35 cellular contexts compared by ENCODE assay signal in the genomic region with DNA sequence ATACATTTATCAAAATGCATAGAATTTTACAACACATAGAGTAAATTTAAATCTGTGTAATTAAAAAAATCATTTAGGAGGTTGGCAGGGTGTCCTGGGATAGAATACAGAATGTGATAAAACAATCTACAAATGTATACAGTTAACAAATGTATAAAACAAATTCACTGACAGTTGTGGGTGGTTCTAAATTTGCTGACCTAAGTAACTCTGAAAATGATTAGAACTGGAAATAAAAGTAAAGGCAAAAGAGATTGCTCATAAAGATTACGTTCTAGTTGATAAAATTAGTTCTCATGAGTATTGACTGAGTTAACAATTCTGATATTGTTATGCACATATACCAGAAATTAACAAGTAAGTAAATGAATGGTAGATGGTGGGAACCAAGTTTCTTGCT.
DNase-seq lines count a peak whose midpoint lies in the region; ATAC-seq, FAIRE-seq and TF ChIP-seq lines count a peak whose summit lies in the region.
"Had no signal": no experiment of that assay in that cellular context is flagged by ENCODE, and none has a peak within 500 bp of the region (broad histone marks: within the 10 kb centered on the region; RNA-seq: fewer than 3 reads in every experiment).

No MANE protein-coding gene starts in this region.

- BruUV-seq in HepG2 (replicated peaks; lab: Mats Ljungman, UMichigan) (no TSS peak), IMR-90 (replicated peaks; lab: Mats Ljungman, UMichigan) (no TSS peak)

- H3K27ac ChIP-seq in HepG2 (ENCODE audit: extremely low read length, insufficient read depth, low read length), result no peak overlapping the region
- H3K27ac ChIP-seq in right lobe of liver, result no peak overlapping the region
- H3K27ac ChIP-seq in A549, result no peak overlapping the region
- no peak overlapping the region for H3K27ac ChIP-seq in GM23338 (ENCODE audit: low read depth)
- no peak overlapping the region for H3K27ac ChIP-seq in IMR-90 (ENCODE audit: insufficient read depth, low read length)
- H3K27ac ChIP-seq: 22Rv1; BLaER1; BLaER1 treated with 17β-estradiol and CSF1 and Interleukin-3, amounts not matched to agents 10 nM and 100 nM; C4-2B had no signal

- TF ChIP-seq CTCF in HepG2 (CRISPR knock-in tag; IDR thresholded peaks at IDR 0.05), result no peak
- TF ChIP-seq CTCF in right lobe of liver (IDR thresholded peaks at IDR 0.05), result no peak
- no peak for TF ChIP-seq CTCF in A549 (IDR thresholded peaks at IDR 0.05)
- no peak for TF ChIP-seq CTCF in GM23338 (conservative IDR thresholded peaks at IDR 0.05; ENCODE audit: low read depth in 2 of 2)
- no peak for TF ChIP-seq CTCF in IMR-90 (conservative IDR thresholded peaks at IDR 0.05; ENCODE audit: low read depth, low read length)

- FAIRE-seq in HepG2 (lab: Jason Lieb, UNC) (no peak), A549 (lab: Jason Lieb, UNC) (no peak)
- FAIRE-seq: A204.1, D721Med had no signal

- H2AK9ac ChIP-seq in IMR-90 (replicated peaks; ENCODE audit: low read depth, low read length, poor library complexity), result no peak overlapping the region

- no peak overlapping the region for H2BK120ac ChIP-seq in IMR-90 (ENCODE audit: low read depth, low read length)

- POLR2A ChIA-PET in HepG2 (lab: Yijun Ruan, JAX) (no interaction called here), A549 (lab: Yijun Ruan, JAX) (no interaction called here), IMR-90 (lab: Charles Lee; ENCODE audit: unreplicated experiment) (no interaction called here)

- TF ChIP-seq EP300 in HepG2 (IDR thresholded peaks at IDR 0.05; ENCODE audit: low read depth in 2 of 2, low read length in 2 of 2) (no peak), HepG2 (CRISPR knock-in tag; IDR thresholded peaks at IDR 0.05; ENCODE audit: borderline replicate concordance) (no peak), A549 (IDR thresholded peaks at IDR 0.05) (no peak)

- H3K23ac ChIP-seq in IMR-90 (ENCODE audit: low read depth, low read length), result no peak overlapping the region

- no peak overlapping the region for H3K4ac ChIP-seq in IMR-90 (ENCODE audit: low read depth, low read length)

- no peaks in the 10 kb centered on the region for H4K20me1 ChIP-seq in HepG2 (ENCODE audit: insufficient read depth, low read length)
- H4K20me1 ChIP-seq in GM23338 (replicated peaks; ENCODE audit: insufficient read depth), result no peaks in the 10 kb centered on the region
- H4K20me1 ChIP-seq in IMR-90 (ENCODE audit: insufficient read depth, low read length), result no peaks in the 10 kb centered on the region
- H4K20me1 ChIP-seq: BLaER1; BLaER1 treated with 17β-estradiol and CSF1 and Interleukin-3, amounts not matched to agents 10 nM and 100 nM had no signal

- no peak for DNase-seq in HepG2 (ENCODE audit: low spot score)
- DNase-seq in right lobe of liver, result no peak
- no peak for DNase-seq in A549 (ENCODE audit: low read depth in 1 of 2, low spot score in 1 of 2)
- DNase-seq in GM23338 (ENCODE audit: low spot score), result no peak
- DNase-seq in IMR-90, result no peak
- DNase-seq in stimulated activated CD4-positive, alpha-beta T cell treated with anti-CD3 and anti-CD28 coated beads, Interleukin-1b, Interleukin-23, amount 100 ng/mL, for 48 hours, result no peak
- DNase-seq in DMS53 (lab: John Stamatoyannopoulos, UW), result no peak
- DNase-seq: 8988T; ACHN; AML-193; BE2C; C1 segment of cervical spinal cord; Caco-2; Calu3; CD4-positive, alpha-beta memory T cell; CD4-positive, alpha-beta T cell; CD4-positive, CD25-positive, alpha-beta regulatory T cell; CD8-positive, alpha-beta memory T cell; CD8-positive, alpha-beta T cell; COR-L47; DMS 273 treated with DMSO at 0.1 percent for 48 hours; DMS153; DMS79; DMS79 treated with DMSO at 0.1 percent for 48 hours; DND-41; EL had no signal

- no peak overlapping the region for H4K91ac ChIP-seq in IMR-90 (ENCODE audit: insufficient read depth, low read depth, low read length)

- in situ Hi-C loops in HepG2 (cut with HindIII; ENCODE audit: extremely low pct_ligation_motif_present, low pct_unique_long_range_greater_than_20kb) (no loop called here), IMR-90 (cut with MboI; ENCODE audit: low sequenced_read_pairs) (no loop called here)

- intact Hi-C loops in HepG2 (cut with micrococcal nuclease; ENCODE audit: unreplicated experiment), result no loop called here
- intact Hi-C loops in right lobe of liver (cut with DNase I), result no loop called here
- intact Hi-C loops in IMR-90 (cut with micrococcal nuclease), result no loop called here

- no peak overlapping the region for H3K18ac ChIP-seq in IMR-90 (ENCODE audit: low read depth, low read length)

- H3K79me2 ChIP-seq in HepG2 (ENCODE audit: insufficient read depth, low read length) (no peaks in the 10 kb centered on the region), GM23338 (replicated peaks; ENCODE audit: insufficient read depth) (no peaks in the 10 kb centered on the region)

- H3K4me2 ChIP-seq in HepG2 (ENCODE audit: low read depth, low read length), result no peak overlapping the region
- no peak overlapping the region for H3K4me2 ChIP-seq in A549
- H3K4me2 ChIP-seq in GM23338, result no peak overlapping the region
- H3K4me2 ChIP-seq in IMR-90 (ENCODE audit: low read depth, low read length), result no peak overlapping the region
- H3K4me2 ChIP-seq: BLaER1; BLaER1 treated with 17β-estradiol and CSF1 and Interleukin-3, amounts not matched to agents 10 nM and 100 nM had no signal

- no peak overlapping the region for H2AK5ac ChIP-seq in IMR-90 (ENCODE audit: low read depth, low read length)

- H3K4me3 ChIP-seq in HepG2 (replicated peaks in 1 of 3; ENCODE audit: insufficient read depth in 1 of 3, low read depth in 2 of 3, low read length in 3 of 3) (no peak overlapping the region), right lobe of liver (no peak overlapping the region), A549 (no peak overlapping the region), GM23338 (no peak overlapping the region), IMR-90 (ENCODE audit: insufficient read depth, low read depth, low read length) (no peak overlapping the region)
- H3K4me3 ChIP-seq: BLaER1; BLaER1 treated with 17β-estradiol and CSF1 and Interleukin-3, amounts not matched to agents 10 nM and 100 nM had no signal

- no peaks in the 10 kb centered on the region for H3K4me1 ChIP-seq in HepG2 (ENCODE audit: insufficient read depth, low read length)
- H3K4me1 ChIP-seq in right lobe of liver, result no peaks in the 10 kb centered on the region
- no peaks in the 10 kb centered on the region for H3K4me1 ChIP-seq in A549
- peaks cover 9% of the 10 kb centered on the region for H3K4me1 ChIP-seq in GM23338 (ENCODE audit: insufficient read depth)
- H3K4me1 ChIP-seq in IMR-90 (ENCODE audit: control insufficient read depth, insufficient read depth, low read length), result no peaks in the 10 kb centered on the region; the same call in 1 of the 2 replicates
- H3K4me1 ChIP-seq: BE2C; BLaER1; BLaER1 treated with 17β-estradiol and CSF1 and Interleukin-3, amounts not matched to agents 10 nM and 100 nM; Caco-2 had no signal

- H3K56ac ChIP-seq in IMR-90 (ENCODE audit: extremely low read depth, insufficient read depth, low read length), result no peak overlapping the region

- H2BK15ac ChIP-seq in IMR-90 (ENCODE audit: low read depth, low read length), result no peak overlapping the region

- 0 out of 3 replicates have a peak, but pooled peaks cover 2% of the 10 kb centered on the region for H3K36me3 Mint-ChIP-seq in GM23338 (ENCODE audit: low read depth)
- H3K36me3 Mint-ChIP-seq: CD14-positive monocyte; CD4-positive, alpha-beta memory T cell; CD4-positive, CD25-positive, alpha-beta regulatory T cell; CD8-positive, alpha-beta memory T cell; CD8-positive, alpha-beta T cell had no signal

- H3K27me3 Mint-ChIP-seq in GM23338 (ENCODE audit: insufficient read depth, low read depth, poor library complexity), result peaks cover 5% of the 10 kb centered on the region
- H3K27me3 Mint-ChIP-seq: B cell; CD4-positive, alpha-beta memory T cell; CD4-positive, alpha-beta T cell; CD4-positive, CD25-positive, alpha-beta regulatory T cell; CD8-positive, alpha-beta memory T cell had no signal

- CTCF ChIA-PET in HepG2 (lab: Yijun Ruan, JAX; ENCODE audit: low intra/inter-chr PET ratio, low total read pairs), result no interaction called here
- CTCF ChIA-PET in A549 (lab: Yijun Ruan, JAX), result no interaction called here
- CTCF ChIA-PET in IMR-90 (lab: Yijun Ruan, JAX), result no interaction called here

- peaks cover 24% of the 10 kb centered on the region for H3K4me1 Mint-ChIP-seq in GM23338
- H3K4me1 Mint-ChIP-seq: B cell; CD14-positive monocyte; CD4-positive, alpha-beta memory T cell; CD4-positive, CD25-positive, alpha-beta regulatory T cell; CD8-positive, alpha-beta memory T cell had no signal

- H3F3A ChIP-seq in GM23338 (replicated peaks; ENCODE audit: low read depth), result no peaks in the 10 kb centered on the region

- no peak overlapping the region for H2BK5ac ChIP-seq in IMR-90 (ENCODE audit: low read depth, low read length, poor library complexity, severe bottlenecking)

- H3K27ac Mint-ChIP-seq in GM23338, result 0 out of 2 replicates have a peak overlapping the region, but pooled peaks have one; percentile 48
- H3K27ac Mint-ChIP-seq: B cell; CD14-positive monocyte; CD4-positive, alpha-beta memory T cell; CD4-positive, alpha-beta T cell; CD4-positive, CD25-positive, alpha-beta regulatory T cell; CD8-positive, alpha-beta memory T cell; CD8-positive, alpha-beta T cell had no signal

- no peaks in the 10 kb centered on the region for H3K9me3 Mint-ChIP-seq in GM23338

- H2BK20ac ChIP-seq in IMR-90 (ENCODE audit: low read depth, low read length), result no peak overlapping the region

- no peaks in the 10 kb centered on the region for H3K36me3 ChIP-seq in HepG2 (replicated peaks in 1 of 2; ENCODE audit: control insufficient read depth in 1 of 2, insufficient read depth in 2 of 2, low read length in 2 of 2)
- no peaks in the 10 kb centered on the region for H3K36me3 ChIP-seq in right lobe of liver
- H3K36me3 ChIP-seq in GM23338 (ENCODE audit: insufficient read depth), result no peaks in the 10 kb centered on the region
- no peaks in the 10 kb centered on the region for H3K36me3 ChIP-seq in IMR-90 (ENCODE audit: control insufficient read depth, insufficient read depth, low read length)
- H3K36me3 ChIP-seq: BE2C; BLaER1; BLaER1 treated with 17β-estradiol and CSF1 and Interleukin-3, amounts not matched to agents 10 nM and 100 nM had no signal

- H4K5ac ChIP-seq in IMR-90 (ENCODE audit: low read depth, low read length), result no peak overlapping the region

- H3K27me3 ChIP-seq in HepG2 (ENCODE audit: control insufficient read depth in 1 of 2, insufficient read depth in 2 of 2, low read length in 2 of 2) (no peaks in the 10 kb centered on the region), right lobe of liver (no peaks in the 10 kb centered on the region), GM23338 (ENCODE audit: insufficient read depth) (no peaks in the 10 kb centered on the region), IMR-90 (ENCODE audit: control insufficient read depth, insufficient read depth, low read length) (no peaks in the 10 kb centered on the region)
- H3K27me3 ChIP-seq: BE2C; BLaER1; BLaER1 treated with 17β-estradiol and CSF1 and Interleukin-3, amounts not matched to agents 10 nM and 100 nM had no signal

- WGBS in HepG2 (ENCODE audit: low lambda C conversion rate), result 10% methylated on average over 1 of the region's 1 CpG
- WGBS in right lobe of liver (ENCODE audit: insufficient coverage, low coverage, low lambda C conversion rate, missing lambda C conversion rate), result 50% methylated on average over 1 of the region's 1 CpG
- whole genome bisulfite sequencing in A549 (ENCODE audit: missing lambda C conversion rate), result 0% methylated on average over 1 of the region's 1 CpG
- no CpG with 5 or more reads among the region's 1 CpG for WGBS in IMR-90 (ENCODE audit: extremely low coverage in 2 of 2, insufficient read length in 1 of 2), 2 experiments

- no peaks in the 10 kb centered on the region for H3K9me1 ChIP-seq in IMR-90 (ENCODE audit: insufficient read depth, low read length)

- no peak overlapping the region for H3K14ac ChIP-seq in IMR-90 (replicated peaks; ENCODE audit: low read depth, low read length)

- no peak overlapping the region for H3K9ac ChIP-seq in HepG2 (ENCODE audit: insufficient read depth, low read depth, low read length)
- no peak overlapping the region for H3K9ac ChIP-seq in IMR-90 (ENCODE audit: low read depth, low read length)
- H3K9ac ChIP-seq: BLaER1; BLaER1 treated with 17β-estradiol and CSF1 and Interleukin-3, amounts not matched to agents 10 nM and 100 nM had no signal

- TF ChIP-seq POLR2A in HepG2 (IDR thresholded peaks at IDR 0.05; ENCODE audit: insufficient read depth in 1 of 2, low read depth in 2 of 2, low read length in 2 of 2) (no peak), right lobe of liver (IDR thresholded peaks at IDR 0.05) (no peak), A549 (IDR thresholded peaks at IDR 0.05; ENCODE audit: low read length) (no peak), IMR-90 (IDR thresholded peaks at IDR 0.05; ENCODE audit: low read depth, low read length) (no peak)

- H4K8ac ChIP-seq in IMR-90 (ENCODE audit: low read depth in 2 of 2, low read length in 2 of 2), result no peak overlapping the region

- H3K4me3 Mint-ChIP-seq in GM23338, result no peak overlapping the region
- H3K4me3 Mint-ChIP-seq: B cell; CD14-positive monocyte; CD4-positive, alpha-beta memory T cell; CD4-positive, alpha-beta T cell; CD4-positive, CD25-positive, alpha-beta regulatory T cell; CD8-positive, alpha-beta memory T cell; CD8-positive, alpha-beta T cell had no signal

- H3K79me1 ChIP-seq in IMR-90 (ENCODE audit: low read depth in 1 of 2, low read length in 2 of 2), result no peaks in the 10 kb centered on the region

- ATAC-seq in HepG2, result no peak
- no peak for ATAC-seq in right lobe of liver
- no peak for ATAC-seq in A549
- ATAC-seq in GM23338, result no peak
- no peak for ATAC-seq in IMR-90 (ENCODE audit: low read depth)
- no peak for ATAC-seq in GM19467 (IDR thresholded peaks at IDR 0.05; ENCODE audit: unreplicated experiment)
- ATAC-seq: CD8-positive, alpha-beta T cell had no signal

- TF ChIP-seq RAD21 in HepG2 (CRISPR knock-in tag; IDR thresholded peaks at IDR 0.05) (no peak), A549 (conservative IDR thresholded peaks at IDR 0.05 in 1 of 2, IDR thresholded peaks at IDR 0.05 in 1 of 2) (no peak), IMR-90 (IDR thresholded peaks at IDR 0.05; ENCODE audit: low read length) (no peak)

- peaks cover 79% of the 10 kb centered on the region for H3K9me3 ChIP-seq in HepG2 (ENCODE audit: low read length)
- no peaks in the 10 kb centered on the region for H3K9me3 ChIP-seq in right lobe of liver
- H3K9me3 ChIP-seq in A549, result no peaks in the 10 kb centered on the region
- H3K9me3 ChIP-seq in IMR-90 (ENCODE audit: control insufficient read depth, insufficient read depth, low read length), result no peaks in the 10 kb centered on the region
- H3K9me3 ChIP-seq: BE2C; BLaER1; BLaER1 treated with 17β-estradiol and CSF1 and Interleukin-3, amounts not matched to agents 10 nM and 100 nM; Caco-2 had no signal

- H3K9me2 ChIP-seq in GM23338 (ENCODE audit: insufficient read depth), result no peaks in the 10 kb centered on the region

- H2AFZ ChIP-seq in HepG2 (ENCODE audit: low read length) (no peak overlapping the region), GM23338 (no peak overlapping the region), IMR-90 (replicated peaks; ENCODE audit: low read length, poor library complexity) (no peak overlapping the region)

- dilution Hi-C loops in IMR-90 (cut with HindIII; ENCODE audit: low sequenced_read_pairs, unreplicated experiment), result no loop called here
